ENCODE assay signal across 34 cellular contexts in genomic region chr6:6483168-6483567, GRCh38.
"Had no signal": no experiment of that assay in that cellular context is flagged by ENCODE, and none has a peak within 500 bp of the region (broad histone marks: within the 10 kb centered on the region; RNA-seq: fewer than 3 reads in every experiment).

No MANE protein-coding gene starts in this region.

- H3K9ac ChIP-seq: KMS-11 had no signal

- H3K27ac ChIP-seq: KMS-11 had no signal

- H3K4me2 ChIP-seq: KMS-11 had no signal

- DNase-seq: Karpas-422, MG63, MM.1S, MV-4-11, NCI-H1048, NCI-H1092, NCI-H1092 treated with DMSO at 0.1 percent for 48 hours, NCI-H1105, NCI-H1105 treated with DMSO at 0.1 percent for 48 hours, NCI-H1417, NCI-H1417 treated with DMSO at 0.1 percent for 48 hours, NCI-H1436, NCI-H1436 treated with DMSO at 0.1 percent for 48 hours, NCI-H146, NCI-H1694, NCI-H1694 treated with DMSO at 0.1 percent for 48 hours, NCI-H187, NCI-H187 treated with DMSO at 0.1 percent for 48 hours, NCI-H2029, NCI-H2029 treated with DMSO at 0.1 percent for 48 hours, NCI-H2081, NCI-H2081 treated with DMSO at 0.1 percent for 48 hours, NCI-H2107, NCI-H2171, NCI-H2171 treated with DMSO at 0.1 percent for 48 hours, NCI-H2227 treated with DMSO at 0.1 percent for 48 hours, NCI-H226, NCI-H345, NCI-H446, NCI-H446 treated with DMSO at 0.1 percent for 48 hours, NCI-H510A, NCI-H510A treated with DMSO at 0.1 percent for 48 hours, NCI-H524 had no signal

- H3K36me3 ChIP-seq: MG63 had no signal

- H3K27me3 ChIP-seq: MG63 had no signal

- H3K4me3 ChIP-seq: MG63 had no signal

- H3K9me3 ChIP-seq: MG63 had no signal
